ENCODE assay signal across 11 cellular contexts in genomic region chr17:44008205-44008909, GRCh38. TPM values are rescaled to one million over a fixed set of nuclear protein-coding genes. Genes with fewer than 3 reads are reported as not detected.
A peak's percentile ranks its signal among the peaks of the same experiment; 100 is the strongest.
DNase-seq lines count a peak whose midpoint lies in the region; ATAC-seq, FAIRE-seq and TF ChIP-seq lines count a peak whose summit lies in the region.
"Had no signal": no experiment of that assay in that cellular context is flagged by ENCODE, and none has a peak within 500 bp of the region (broad histone marks: within the 10 kb centered on the region; RNA-seq: fewer than 3 reads in every experiment).

No MANE protein-coding gene starts in this region.

- H3K36me3 Mint-ChIP-seq in naive thymus-derived CD4-positive, alpha-beta T cell, result peaks cover 4 to 12% (median 9%) of the 10 kb centered on the region in 5 donors

- in situ Hi-C loops in astrocyte of the spinal cord (cut with HindIII; ENCODE audit: low sequenced_read_pairs), result no loop called here

- CTCF ChIA-PET in naive thymus-derived CD4-positive, alpha-beta T cell (lab: Charles Lee), result interaction anchor here (0.6 to 1.3 kb wide), 4 partner anchors 15 to 115 kb away, joined by 3 to 6 read pairs (median 4); partner anchors contain the start of gene HDAC5

- POLR2A ChIA-PET in naive thymus-derived CD4-positive, alpha-beta T cell (lab: Charles Lee), result no interaction called here

- peaks cover 0 to 28% (median 4%) of the 10 kb centered on the region in 5 donors for H3K27me3 Mint-ChIP-seq in naive thymus-derived CD4-positive, alpha-beta T cell

- H3K27ac ChIP-seq in C4-2B (peak overlapping the region; percentile 73), HUES48 (ENCODE audit: low read depth, low read length) (no peak overlapping the region), foreskin keratinocyte (no peak overlapping the region)
- H3K27ac ChIP-seq in naive thymus-derived CD4-positive, alpha-beta T cell (ENCODE audit: low read depth, low read length), result peak overlapping the region; percentile 60

- H3K4me3 ChIP-seq in HUES48 (ENCODE audit: low read depth, low read length) (peak overlapping the region; percentile 68), astrocyte of the spinal cord (ENCODE audit: low read depth, low read length) (peak overlapping the region; percentile 67)
- peak overlapping the region; percentile 89 for H3K4me3 ChIP-seq in naive thymus-derived CD4-positive, alpha-beta T cell (ENCODE audit: low read length)

- H3K27me3 ChIP-seq in HUES48 (ENCODE audit: control insufficient read depth, insufficient read depth, low read length) (peaks cover 31% of the 10 kb centered on the region), foreskin keratinocyte (no peaks in the 10 kb centered on the region)
- H3K27me3 ChIP-seq in naive thymus-derived CD4-positive, alpha-beta T cell (ENCODE audit: control insufficient read depth in 2 of 2, insufficient read depth in 2 of 2, low read length in 2 of 2), result no peaks in the 10 kb centered on the region

- H3K9me3 Mint-ChIP-seq in naive thymus-derived CD4-positive, alpha-beta T cell, result peaks cover 0 to 4% (median 0%) of the 10 kb centered on the region in 11 donors

- H3K27ac Mint-ChIP-seq in naive thymus-derived CD4-positive, alpha-beta T cell, result peak overlapping the region in 8 of 9 donors; percentile 34 to 78 (median 63)

- H3K4me1 Mint-ChIP-seq in naive thymus-derived CD4-positive, alpha-beta T cell, result peaks cover 16 to 34% (median 26%) of the 10 kb centered on the region in 7 donors

- no peak overlapping the region for H3K9ac ChIP-seq in HUES48 (ENCODE audit: low read depth, low read length)

- TF ChIP-seq CTCF in C4-2B (conservative IDR thresholded peaks at IDR 0.05) (no peak), astrocyte of the spinal cord (IDR thresholded peaks at IDR 0.05; ENCODE audit: low read depth, low read length) (no peak), foreskin keratinocyte (conservative IDR thresholded peaks at IDR 0.05) (no peak)

- DNase-seq in astrocyte of the spinal cord (ENCODE audit: low read depth, low spot score), result no peak
- DNase-seq in naive thymus-derived CD4-positive, alpha-beta T cell, result no peak
- DNase-seq in foreskin keratinocyte, result no peak
- no peak for DNase-seq in urothelium cell line (ENCODE audit: low spot score)
- DNase-seq in activated CD4-positive, alpha-beta T cell treated with anti-CD3 and anti-CD28 coated beads for 4 hours, result no peak
- DNase-seq in D341Med (ENCODE audit: low spot score), result no peak
- DNase-seq: GDM1, Kasumi-1, nucleus accumbens had no signal

- ATAC-seq in naive thymus-derived CD4-positive, alpha-beta T cell, result no peak
- no peak for ATAC-seq in foreskin keratinocyte

- H3K4me1 ChIP-seq in HUES48 (ENCODE audit: control insufficient read depth, insufficient read depth, low read length), result peaks cover 11% of the 10 kb centered on the region
- peaks cover 19 to 26% of the 10 kb centered on the region in 2 donors for H3K4me1 ChIP-seq in naive thymus-derived CD4-positive, alpha-beta T cell (ENCODE audit: control insufficient read depth in 2 of 2, insufficient read depth in 2 of 2, low read length in 2 of 2)
- H3K4me1 ChIP-seq in foreskin keratinocyte, result no peaks in the 10 kb centered on the region

- intact Hi-C loops in naive thymus-derived CD4-positive, alpha-beta T cell (cut with micrococcal nuclease), result loop anchor here in 1 of 2 donors (5.0 kb wide), 2 partner anchors 34 to 1186 kb away; partner anchors contain the start of gene BECN1

- no peak for FAIRE-seq in urothelium cell line (lab: Jason Lieb, UNC)

- H3K9me3 ChIP-seq in HUES48 (ENCODE audit: control insufficient read depth, insufficient read depth, low read length), result no peaks in the 10 kb centered on the region
- no peaks in the 10 kb centered on the region for H3K9me3 ChIP-seq in naive thymus-derived CD4-positive, alpha-beta T cell (ENCODE audit: control insufficient read depth in 2 of 3, low read length in 3 of 3)

- peaks cover 4% of the 10 kb centered on the region; the same call in 1 of the 2 replicates for H3K36me3 ChIP-seq in HUES48 (ENCODE audit: control insufficient read depth, insufficient read depth, low read length)
- peaks cover 0 to 12% (median 0%) of the 10 kb centered on the region in 3 experiments for H3K36me3 ChIP-seq in naive thymus-derived CD4-positive, alpha-beta T cell (ENCODE audit: control insufficient read depth in 2 of 3, insufficient read depth in 3 of 3, low read length in 3 of 3)

- peak overlapping the region; percentile 86 to 94 (median 90) for H3K4me3 Mint-ChIP-seq in naive thymus-derived CD4-positive, alpha-beta T cell

RNA-seq across cellular contexts. Expression of gene NAGS, which starts 3.9 kb away (rescaled TPM):
- total RNA-seq in naive thymus-derived CD4-positive, alpha-beta T cell, result 1 to 10 TPM in 2 of 5 experiments, under 1 TPM in 3; 0.19 to 1.9 (median 0.20) TPM
- polyA plus RNA-seq in naive thymus-derived CD4-positive, alpha-beta T cell, result 1 to 10 TPM in 1 of 2 donors, under 1 TPM in 1; 0.41 to 2.6 TPM
- total RNA-seq in foreskin keratinocyte, result 16.2 and 16.3 TPM in 2 replicates
- polyA plus RNA-seq in foreskin keratinocyte, result 15.8 and 17.9 TPM in 2 replicates

RNA-seq across cellular contexts. Expression of gene TMEM101, which starts 6.4 kb away (rescaled TPM):
- 10 to 100 TPM; 12.1 to 32.0 (median 30.5) TPM for total RNA-seq in naive thymus-derived CD4-positive, alpha-beta T cell
- 10 to 100 TPM; 33.8 to 36.0 TPM for polyA plus RNA-seq in naive thymus-derived CD4-positive, alpha-beta T cell
- total RNA-seq in foreskin keratinocyte, result 22.5 and 22.6 TPM in 2 replicates
- polyA plus RNA-seq in foreskin keratinocyte, result 24.3 and 25.6 TPM in 2 replicates

RNA-seq across cellular contexts. Expression of gene PYY, which starts 54.6 kb away (rescaled TPM):
- not detected for total RNA-seq in naive thymus-derived CD4-positive, alpha-beta T cell
- not detected for polyA plus RNA-seq in naive thymus-derived CD4-positive, alpha-beta T cell
- total RNA-seq in foreskin keratinocyte, result not detected in 2 replicates
- polyA plus RNA-seq in foreskin keratinocyte, result 0.14 and 0.24 TPM in 2 replicates

RNA-seq across cellular contexts. Expression of gene LSM12, which starts 58.1 kb away (rescaled TPM):
- total RNA-seq in naive thymus-derived CD4-positive, alpha-beta T cell, result 10 to 100 TPM; 29.3 to 67.9 (median 33.2) TPM
- 10 to 100 TPM; 69.5 to 72.5 TPM for polyA plus RNA-seq in naive thymus-derived CD4-positive, alpha-beta T cell
- 56.3 and 56.5 TPM in 2 replicates for total RNA-seq in foreskin keratinocyte
- polyA plus RNA-seq in foreskin keratinocyte, result 55.8 and 60.1 TPM in 2 replicates

Comparison
In these comparisons a context has a peak if more than half of its experiments do, and no peak if none do; other contexts are left out.
1. H3K27ac ChIP-seq: peak in C4-2B (single experiment) and naive thymus-derived CD4-positive, alpha-beta T cell (single experiment); none in HUES48 (single experiment) and foreskin keratinocyte (single experiment).
2. Peak in every context shown above with its lines, with median percentiles within 50 percentile points of each other: H3K4me3 ChIP-seq.